ENCODE assay signal across 8 cellular contexts in genomic region chr2:158968396-158969161, GRCh38. TPM values are rescaled to one million over a fixed set of nuclear protein-coding genes. Genes with fewer than 3 reads are reported as not detected.
DNase-seq lines count a peak whose midpoint lies in the region; ATAC-seq and TF ChIP-seq lines count a peak whose summit lies in the region.

TANC1 (plus strand) TSS chr2:158968640; CDS start chr2:159065911, 97,271 bp downstream.

- H3K27me3 ChIP-seq in CD4-positive, alpha-beta T cell (ENCODE audit: control insufficient read depth, insufficient read depth, low read length): peaks cover 44% of the 10 kb centered on the region
- no peaks in the 10 kb centered on the region for H3K27me3 ChIP-seq in endocrine pancreas (ENCODE audit: control insufficient read depth, insufficient read depth, low read length)

- no peak for TF ChIP-seq CTCF in CD4-positive, alpha-beta T cell (IDR thresholded peaks at IDR 0.05)

- no peaks in the 10 kb centered on the region for H3K9me3 Mint-ChIP-seq in CD4-positive, alpha-beta T cell
- H3K9me3 Mint-ChIP-seq in activated CD8-positive, alpha-beta T cell treated with anti-CD3 and anti-CD28 coated beads, Interleukin-2, amount 10 ng/mL, durations not matched to agents 7 days and 5 days (ENCODE audit: insufficient read depth): no peaks in the 10 kb centered on the region
- no peaks in the 10 kb centered on the region for H3K9me3 Mint-ChIP-seq in memory B cell

- peaks cover 58% of the 10 kb centered on the region for H3K27me3 Mint-ChIP-seq in CD4-positive, alpha-beta T cell
- H3K27me3 Mint-ChIP-seq in activated CD8-positive, alpha-beta T cell treated with anti-CD3 and anti-CD28 coated beads, Interleukin-2, amount 10 ng/mL, durations not matched to agents 7 days and 5 days (ENCODE audit: low read depth): peaks cover 61% of the 10 kb centered on the region
- H3K27me3 Mint-ChIP-seq in memory B cell: peaks cover 15% of the 10 kb centered on the region

- peaks cover 16% of the 10 kb centered on the region for H3K4me1 Mint-ChIP-seq in CD4-positive, alpha-beta T cell (ENCODE audit: low read depth)
- H3K4me1 Mint-ChIP-seq in activated CD8-positive, alpha-beta T cell treated with anti-CD3 and anti-CD28 coated beads, Interleukin-2, amount 10 ng/mL, durations not matched to agents 7 days and 5 days (ENCODE audit: low read depth): peaks cover 14% of the 10 kb centered on the region
- H3K4me1 Mint-ChIP-seq in memory B cell: peaks cover 12% of the 10 kb centered on the region

- H3K4me1 ChIP-seq in endocrine pancreas (ENCODE audit: control insufficient read depth, insufficient read depth, low read length): no peaks in the 10 kb centered on the region

- no peaks in the 10 kb centered on the region for H3K36me3 Mint-ChIP-seq in CD4-positive, alpha-beta T cell (ENCODE audit: low read depth)
- H3K36me3 Mint-ChIP-seq in activated CD8-positive, alpha-beta T cell treated with anti-CD3 and anti-CD28 coated beads, Interleukin-2, amount 10 ng/mL, durations not matched to agents 7 days and 5 days (ENCODE audit: low read depth): no peaks in the 10 kb centered on the region
- H3K36me3 Mint-ChIP-seq in memory B cell: no peaks in the 10 kb centered on the region

- H3K36me3 ChIP-seq in endocrine pancreas (ENCODE audit: control insufficient read depth, insufficient read depth, low read length): no peaks in the 10 kb centered on the region

- H3K27ac ChIP-seq in CD4-positive, alpha-beta T cell (ENCODE audit: low read depth, low read length): no peak within 1 kb of the TSS

- CTCF ChIA-PET in CD4-positive, alpha-beta T cell (lab: Charles Lee): no interaction called here
- CTCF ChIA-PET in activated CD8-positive, alpha-beta T cell treated with anti-CD3 and anti-CD28 coated beads, Interleukin-2, amount 10 ng/mL, durations not matched to agents 7 days and 5 days (lab: Charles Lee): no interaction called here

- H3K4me3 Mint-ChIP-seq in CD4-positive, alpha-beta T cell: peak within 1 kb of the TSS; percentile 81
- peak within 1 kb of the TSS; percentile 73 for H3K4me3 Mint-ChIP-seq in activated CD8-positive, alpha-beta T cell treated with anti-CD3 and anti-CD28 coated beads, Interleukin-2, amount 10 ng/mL, durations not matched to agents 7 days and 5 days
- H3K4me3 Mint-ChIP-seq in memory B cell: peak within 1 kb of the TSS; percentile 78

- intact Hi-C loops in CD4-positive, alpha-beta T cell (cut with DNase I, micrococcal nuclease): no loop called here

- POLR2A ChIA-PET in CD4-positive, alpha-beta T cell (lab: Charles Lee): no interaction called here
- POLR2A ChIA-PET in activated CD8-positive, alpha-beta T cell treated with anti-CD3 and anti-CD28 coated beads, Interleukin-2, amount 10 ng/mL, durations not matched to agents 7 days and 5 days (lab: Charles Lee): no interaction called here

- peak within 1 kb of the TSS; percentile 15 for H3K4me3 ChIP-seq in endocrine pancreas (ENCODE audit: control insufficient read depth, insufficient read depth, low read length)

- H3K27ac Mint-ChIP-seq in CD4-positive, alpha-beta T cell: no peak within 1 kb of the TSS
- no peak within 1 kb of the TSS for H3K27ac Mint-ChIP-seq in activated CD8-positive, alpha-beta T cell treated with anti-CD3 and anti-CD28 coated beads, Interleukin-2, amount 10 ng/mL, durations not matched to agents 7 days and 5 days
- no peak within 1 kb of the TSS for H3K27ac Mint-ChIP-seq in memory B cell

- DNase-seq in CD4-positive, alpha-beta T cell: peak in 8 of 10 experiments; percentile 2 to 46 (median 11)
- DNase-seq in NCI-H69 (lab: John Stamatoyannopoulos, UW) (peak; percentile 92), memory B cell (ENCODE audit: low spot score in 2 of 2) (peak; percentile 8 to 28)
- DNase-seq in activated CD8-positive, alpha-beta T cell treated with anti-CD3 and anti-CD28 coated beads, Interleukin-2, amount 10 ng/mL, durations not matched to agents 7 days and 5 days: peak; percentile 73
- DNase-seq in stimulated activated CD8-positive, alpha-beta memory T cell treated with anti-CD3 and anti-CD28 coated beads, Interleukin-12 subunit alpha, Interleukin-12 subunit beta, amount 100 ng/mL, for 4 hours (ENCODE audit: low read depth): peak; percentile 25

- ATAC-seq in CD4-positive, alpha-beta T cell (ENCODE audit: poor library complexity): peak; percentile 76
- ATAC-seq in GM19395 (IDR thresholded peaks at IDR 0.05; ENCODE audit: unreplicated experiment) (peak; percentile 85), HG03460 (IDR thresholded peaks at IDR 0.05; ENCODE audit: unreplicated experiment) (peak; percentile 91), memory B cell (ENCODE audit: low read depth) (peak; percentile 79)
- peak; percentile 95 for ATAC-seq in activated CD8-positive, alpha-beta T cell treated with anti-CD3 and anti-CD28 coated beads, Interleukin-2, amount 10 ng/mL, durations not matched to agents 7 days and 5 days

- H3K9me3 ChIP-seq in CD4-positive, alpha-beta T cell (ENCODE audit: control insufficient read depth, low read length): no peaks in the 10 kb centered on the region
- H3K9me3 ChIP-seq in endocrine pancreas (ENCODE audit: control insufficient read depth, low read length): no peaks in the 10 kb centered on the region

- no peak within 1 kb of the TSS for H3K9ac ChIP-seq in endocrine pancreas (ENCODE audit: control insufficient read depth, insufficient read depth, low read length)

RNA-seq across cellular contexts. Expression of gene TANC1, which starts in this region (rescaled TPM):
- under 1 TPM; 0.41 to 0.47 TPM for total RNA-seq in CD4-positive, alpha-beta T cell
- under 1 TPM; 0.37 to 0.55 TPM for total RNA-seq in activated CD8-positive, alpha-beta T cell treated with anti-CD3 and anti-CD28 coated beads, Interleukin-2, amount 10 ng/mL, durations not matched to agents 7 days and 5 days

Comparison
In these comparisons a context has a peak if more than half of its experiments do, and no peak if none do; other contexts are left out.
1. Peak in DNase-seq and ATAC-seq in CD4-positive, alpha-beta T cell; RNA of the gene not detected or under 1 TPM.
2. Peak in DNase-seq and ATAC-seq in activated CD8-positive, alpha-beta T cell treated with anti-CD3 and anti-CD28 coated beads, Interleukin-2, amount 10 ng/mL, durations not matched to agents 7 days and 5 days; RNA of the gene not detected or under 1 TPM.
3. DNase-seq: peak in every context shown above with its lines; median percentile 92 in NCI-H69; 73 in activated CD8-positive, alpha-beta T cell treated with anti-CD3 and anti-CD28 coated beads, Interleukin-2, amount 10 ng/mL, durations not matched to agents 7 days and 5 days; 25 in stimulated activated CD8-positive, alpha-beta memory T cell treated with anti-CD3 and anti-CD28 coated beads, Interleukin-12 subunit alpha, Interleukin-12 subunit beta, amount 100 ng/mL, for 4 hours; 18 in memory B cell; 11 in CD4-positive, alpha-beta T cell.